In genomic region chr1:98991127-98992003, GRCh38 we compare ENCODE assay signal across 9 cellular contexts. TPM values are rescaled to one million over a fixed set of nuclear protein-coding genes. Genes with fewer than 3 reads are reported as not detected.
DNase-seq lines count a peak whose midpoint lies in the region; ATAC-seq and TF ChIP-seq lines count a peak whose summit lies in the region.
"Had no signal": no experiment of that assay in that cellular context is flagged by ENCODE, and none has a peak within 500 bp of the region (broad histone marks: within the 10 kb centered on the region; RNA-seq: fewer than 3 reads in every experiment).

No MANE protein-coding gene starts in this region.

- no peak overlapping the region for H2AFZ ChIP-seq in mesenchymal stem cell (ENCODE audit: low read depth, low read length)

- H4K91ac ChIP-seq in mesenchymal stem cell (ENCODE audit: low read length): no peak overlapping the region

- WGBS in mesenchymal stem cell: 26% methylated on average over 4 of the region's 4 CpGs

- H3K27ac ChIP-seq in WERI-Rb-1 (no peak overlapping the region), mesenchymal stem cell (ENCODE audit: low read length, poor library complexity, severe bottlenecking) (peak overlapping the region; percentile 88)

- H3K9me3 ChIP-seq in WERI-Rb-1 (ENCODE audit: severe bottlenecking): no peaks in the 10 kb centered on the region
- no peaks in the 10 kb centered on the region for H3K9me3 ChIP-seq in mesenchymal stem cell (ENCODE audit: control insufficient read depth, low read length)

- peak; percentile 2 to 15 for DNase-seq in stimulated activated CD4-positive, alpha-beta T cell treated with anti-CD3 and anti-CD28 coated beads, Interleukin-4, amount 100 ng/mL, for 4 hours
- DNase-seq in stimulated activated CD4-positive, alpha-beta T cell treated with anti-CD3 and anti-CD28 coated beads, Interleukin-12 subunit alpha, Interleukin-12 subunit beta, amount 100 ng/mL, for 4 hours: no peak
- DNase-seq in WERI-Rb-1: peak; percentile 8
- DNase-seq in mesenchymal stem cell: peak; percentile 84
- no peak for DNase-seq in nucleus accumbens (lab: John Stamatoyannopoulos, UW)
- DNase-seq in CD1c-positive myeloid dendritic cell (ENCODE audit: extremely low spot score): no peak
- DNase-seq: stimulated activated naive B cell treated with anti-CD40 and anti-IgM and Interleukin-4, amounts not matched to agents 10 μg/mL and 1 μg/mL and 100 μg/mL, for 72 hours had no signal

- no peak overlapping the region for H4K8ac ChIP-seq in mesenchymal stem cell (ENCODE audit: low read length)

- H3K36me3 ChIP-seq in WERI-Rb-1 (no peaks in the 10 kb centered on the region), mesenchymal stem cell (ENCODE audit: control insufficient read depth in 1 of 2, insufficient read depth in 2 of 2, low read depth in 1 of 2, low read length in 2 of 2) (no peaks in the 10 kb centered on the region)

- H3K4me1 ChIP-seq in mesenchymal stem cell (ENCODE audit: control insufficient read depth, insufficient read depth, low read depth, low read length): peaks cover 2% of the 10 kb centered on the region

- no peak overlapping the region for H2AK5ac ChIP-seq in mesenchymal stem cell (ENCODE audit: low read length, severe bottlenecking)

- H3K4me3 ChIP-seq in WERI-Rb-1 (ENCODE audit: low read depth, low read length): no peak overlapping the region
- no peak overlapping the region for H3K4me3 ChIP-seq in mesenchymal stem cell (ENCODE audit: insufficient read depth in 1 of 2, low read depth in 1 of 2, low read length in 2 of 2)

- no peak overlapping the region for H2BK15ac ChIP-seq in mesenchymal stem cell (ENCODE audit: low read depth, poor library complexity, severe bottlenecking)

- no peaks in the 10 kb centered on the region for H3K27me3 ChIP-seq in WERI-Rb-1 (ENCODE audit: insufficient read depth, low read depth, severe bottlenecking)
- H3K27me3 ChIP-seq in mesenchymal stem cell (ENCODE audit: control insufficient read depth in 1 of 2, insufficient read depth in 1 of 2, low read length in 2 of 2): no peaks in the 10 kb centered on the region

- no peak overlapping the region for H3K14ac ChIP-seq in mesenchymal stem cell (ENCODE audit: low read length in 2 of 2)

- ATAC-seq in HG03342 (IDR thresholded peaks at IDR 0.05; ENCODE audit: unreplicated experiment) (peak; percentile 46), GM21515 (IDR thresholded peaks at IDR 0.05; ENCODE audit: unreplicated experiment) (no peak)

- H3K9ac ChIP-seq in mesenchymal stem cell (ENCODE audit: low read length): peak overlapping the region; percentile 7

- no peak overlapping the region for H3K4ac ChIP-seq in mesenchymal stem cell (ENCODE audit: low read depth in 1 of 2, low read length in 2 of 2)

- no peak overlapping the region for H3K23ac ChIP-seq in mesenchymal stem cell (ENCODE audit: low read length in 2 of 2)

- H3K18ac ChIP-seq in mesenchymal stem cell (ENCODE audit: low read depth in 1 of 2, low read length in 2 of 2): no peak overlapping the region

- H2BK5ac ChIP-seq in mesenchymal stem cell (ENCODE audit: low read depth, low read length, poor library complexity, severe bottlenecking): peak overlapping the region; percentile 3

- TF ChIP-seq CTCF in WERI-Rb-1 (IDR thresholded peaks at IDR 0.05; ENCODE audit: low read depth, low read length): peak; percentile 34; the same call in 1 of the 2 replicates

- H3K4me2 ChIP-seq in mesenchymal stem cell (ENCODE audit: low read length, poor library complexity, severe bottlenecking): no peak overlapping the region

- no peak overlapping the region for H2BK120ac ChIP-seq in mesenchymal stem cell (ENCODE audit: low read depth, low read length)

- peaks cover 3% of the 10 kb centered on the region for H3K79me1 ChIP-seq in mesenchymal stem cell (replicated peaks; ENCODE audit: low read length, poor library complexity, severe bottlenecking)

- H2BK12ac ChIP-seq in mesenchymal stem cell (ENCODE audit: low read length in 2 of 2): no peak overlapping the region

RNA-seq across cellular contexts. Expression of gene PLPPR5, which starts 13.3 kb away (rescaled TPM):
- polyA plus RNA-seq in mesenchymal stem cell (2013, experiment 1 of 2): not detected
- not detected for polyA plus RNA-seq in mesenchymal stem cell (2013, experiment 2 of 2)

Comparison
In these comparisons a context has a peak if more than half of its experiments do, and no peak if none do; other contexts are left out.
1. DNase-seq: peak in stimulated activated CD4-positive, alpha-beta T cell treated with anti-CD3 and anti-CD28 coated beads, Interleukin-4, amount 100 ng/mL, for 4 hours (2 of 2), WERI-Rb-1 (single experiment) and mesenchymal stem cell (single experiment); none in stimulated activated CD4-positive, alpha-beta T cell treated with anti-CD3 and anti-CD28 coated beads, Interleukin-12 subunit alpha, Interleukin-12 subunit beta, amount 100 ng/mL, for 4 hours (single experiment), nucleus accumbens (0 of 56) and CD1c-positive myeloid dendritic cell (single experiment).